ENCODE assay signal across 17 cellular contexts in genomic region chr7:7490003-7490402, GRCh38. TPM values are rescaled to one million over a fixed set of nuclear protein-coding genes. Genes with fewer than 3 reads are reported as not detected.
"Had no signal": no experiment of that assay in that cellular context is flagged by ENCODE, and none has a peak within 500 bp of the region (broad histone marks: within the 10 kb centered on the region; RNA-seq: fewer than 3 reads in every experiment).

No MANE protein-coding gene starts in this region.

- H3K27me3 ChIP-seq: adrenal gland, dorsolateral prefrontal cortex, transverse colon had no signal

- H3K9me3 ChIP-seq: adrenal gland had no signal

- H3K9me3 Mint-ChIP-seq: activated CD4-positive, alpha-beta memory T cell treated with anti-CD3 and anti-CD28 coated beads, Interleukin-2, amount 10 ng/mL, durations not matched to agents 7 days and 5 days; natural killer cell treated with Interleukin-12 subunit alpha and Interleukin-12 subunit beta and Interleukin-15 and Interleukin-18, amount 100 ng/mL, for 72 hours had no signal

- ATAC-seq: left colon; natural killer cell treated with Interleukin-12 subunit alpha and Interleukin-12 subunit beta and Interleukin-15 and Interleukin-18, amount 100 ng/mL, for 72 hours had no signal

- H3K27ac Mint-ChIP-seq: activated CD4-positive, alpha-beta memory T cell treated with anti-CD3 and anti-CD28 coated beads, Interleukin-2, amount 10 ng/mL, durations not matched to agents 7 days and 5 days; activated naive CD4-positive, alpha-beta T cell treated with anti-CD3 and anti-CD28 coated beads, Interleukin-2, amount 50 U/mL, for 24 hours; activated T-cell treated with anti-CD3 and anti-CD28 coated beads, Interleukin-2, amount 50 U/mL, for 24 hours; endodermal cell; natural killer cell treated with Interleukin-12 subunit alpha and Interleukin-12 subunit beta and Interleukin-15 and Interleukin-18, amount 100 ng/mL, for 72 hours had no signal

- H3K4me3 Mint-ChIP-seq: activated CD4-positive, alpha-beta memory T cell treated with anti-CD3 and anti-CD28 coated beads, Interleukin-2, amount 10 ng/mL, durations not matched to agents 7 days and 5 days; activated naive CD4-positive, alpha-beta T cell treated with anti-CD3 and anti-CD28 coated beads, Interleukin-2, amount 50 U/mL, for 24 hours; activated T-cell treated with anti-CD3 and anti-CD28 coated beads, Interleukin-2, amount 50 U/mL, for 24 hours; endodermal cell; natural killer cell treated with Interleukin-12 subunit alpha and Interleukin-12 subunit beta and Interleukin-15 and Interleukin-18, amount 100 ng/mL, for 72 hours had no signal

- H3K4me3 ChIP-seq: adrenal gland, dorsolateral prefrontal cortex, transverse colon had no signal

- H3K4me1 Mint-ChIP-seq: activated CD4-positive, alpha-beta memory T cell treated with anti-CD3 and anti-CD28 coated beads, Interleukin-2, amount 10 ng/mL, durations not matched to agents 7 days and 5 days; activated naive CD4-positive, alpha-beta T cell treated with anti-CD3 and anti-CD28 coated beads, Interleukin-2, amount 50 U/mL, for 24 hours; endodermal cell had no signal

- H3K36me3 Mint-ChIP-seq: activated naive CD4-positive, alpha-beta T cell treated with anti-CD3 and anti-CD28 coated beads, Interleukin-2, amount 50 U/mL, for 24 hours; natural killer cell treated with Interleukin-12 subunit alpha and Interleukin-12 subunit beta and Interleukin-15 and Interleukin-18, amount 100 ng/mL, for 72 hours had no signal

- DNase-seq: activated CD4-positive, alpha-beta memory T cell treated with anti-CD3 and anti-CD28 coated beads, Interleukin-2, amount 10 ng/mL, durations not matched to agents 7 days and 5 days; activated T-cell treated with anti-CD3 and anti-CD28 coated beads, Interleukin-2, amount 50 U/mL, for 24 hours; adrenal gland; dorsolateral prefrontal cortex; endodermal cell; left colon; nucleus accumbens; stimulated activated CD4-positive, alpha-beta T cell treated with anti-CD3 and anti-CD28 coated beads, Interleukin-15, amount 100 ng/mL, for 24 hours; stimulated activated CD4-positive, alpha-beta T cell treated with anti-CD3 and anti-CD28 coated beads, Interleukin-4, amount 100 ng/mL, for 1 hour; stimulated activated naive CD4-positive, alpha-beta T cell treated with Interleukin-2 at 50 U/mL for 16 hours; substantia nigra; T-helper 1 cell; transverse colon had no signal

- H3K27ac ChIP-seq: adrenal gland, dorsolateral prefrontal cortex, transverse colon, VCaP had no signal

- H3K36me3 ChIP-seq: adrenal gland, transverse colon had no signal

- H3K27me3 Mint-ChIP-seq: activated naive CD4-positive, alpha-beta T cell treated with anti-CD3 and anti-CD28 coated beads, Interleukin-2, amount 50 U/mL, for 24 hours; activated T-cell treated with anti-CD3 and anti-CD28 coated beads, Interleukin-2, amount 50 U/mL, for 24 hours had no signal

- H3K4me1 ChIP-seq: transverse colon had no signal

RNA-seq across cellular contexts. Expression of gene COL28A1, which starts 45.7 kb away (rescaled TPM):
- total RNA-seq: activated CD4-positive, alpha-beta memory T cell treated with anti-CD3 and anti-CD28 coated beads, Interleukin-2, amount 10 ng/mL, durations not matched to agents 7 days and 5 days; lung microvascular endothelial cell had no signal
